In genomic region chr10:80502621-80503583, GRCh38 we compare ENCODE assay signal across 8 cellular contexts. TPM values are rescaled to one million over a fixed set of nuclear protein-coding genes. Genes with fewer than 3 reads are reported as not detected.
DNase-seq lines count a peak whose midpoint lies in the region; ATAC-seq, FAIRE-seq and TF ChIP-seq lines count a peak whose summit lies in the region.

No MANE protein-coding gene starts in this region.

- peaks cover 6% of the 10 kb centered on the region for H3K36me3 Mint-ChIP-seq in T-helper 17 cell (ENCODE audit: low read depth)

- no peak for TF ChIP-seq POLR2A in endothelial cell of umbilical vein (IDR thresholded peaks at IDR 0.05; ENCODE audit: low read depth, low read length)

- in situ Hi-C loops in Caki2 (cut with HindIII; ENCODE audit: low pct_unique_long_range_greater_than_20kb, low sequenced_read_pairs) (no loop called here), GM23248 (cut with MboI) (loop anchor here (5.0 kb wide), 1 partner anchor 56 kb away; no protein-coding TSS in a partner anchor)

- CTCF ChIA-PET in endothelial cell of umbilical vein (lab: Charles Lee): interaction anchor here (1.1 to 21.9 kb wide), 3 partner anchors 13 to 89 kb away, joined by 3 to 1118 read pairs (median 7); partner anchors contain the start of gene TSPAN14

- H3K9ac ChIP-seq in endothelial cell of umbilical vein (replicated peaks; ENCODE audit: extremely low read depth, insufficient read depth, low read length) (no peak overlapping the region), GM23248 (no peak overlapping the region)

- H3K36me3 ChIP-seq in endothelial cell of umbilical vein (ENCODE audit: control insufficient read depth in 2 of 2, extremely low read depth in 1 of 2, insufficient read depth in 2 of 2, low read length in 2 of 2) (peaks cover 0 to 4% of the 10 kb centered on the region in 2 experiments), osteoblast (ENCODE audit: insufficient read depth, low read length) (no peaks in the 10 kb centered on the region), GM23248 (ENCODE audit: low read depth) (no peaks in the 10 kb centered on the region)

- POLR2A ChIA-PET in endothelial cell of umbilical vein (lab: Charles Lee): interaction anchor here (0.6 kb wide), 2 partner anchors 26 to 92 kb away, joined by 3 to 5 read pairs; no protein-coding TSS in a partner anchor

- no peaks in the 10 kb centered on the region for H3K9me3 ChIP-seq in T-helper 17 cell (ENCODE audit: control insufficient read depth, low read length, poor library complexity, severe bottlenecking)
- H3K9me3 ChIP-seq in endothelial cell of umbilical vein (replicated peaks; ENCODE audit: control insufficient read depth, insufficient read depth, low read length): no peaks in the 10 kb centered on the region
- no peaks in the 10 kb centered on the region for H3K9me3 ChIP-seq in osteoblast (ENCODE audit: low read depth, low read length)
- no peaks in the 10 kb centered on the region for H3K9me3 ChIP-seq in GM23248 (ENCODE audit: low read depth)

- peak overlapping the region; percentile 93 for H3K27ac Mint-ChIP-seq in T-helper 17 cell

- DNase-seq in Caki2 (ENCODE audit: low read depth) (peak; percentile 55), T-helper 17 cell (no peak), endothelial cell of umbilical vein (ENCODE audit: low read depth, low spot score) (no peak), osteoblast (ENCODE audit: insufficient read length, low spot score, missing footprints) (peak; percentile 53), GM23248 (no peak), 8988T (no peak), NCI-H1694 (lab: John Stamatoyannopoulos, UW) (no peak), NCI-H82 treated with DMSO at 0.1 percent for 48 hours (lab: John Stamatoyannopoulos, UW; ENCODE audit: unreplicated experiment) (no peak)

- no peaks in the 10 kb centered on the region for H3K27me3 ChIP-seq in endothelial cell of umbilical vein (ENCODE audit: control insufficient read depth in 2 of 2, insufficient read depth in 2 of 2, low read length in 2 of 2)
- no peaks in the 10 kb centered on the region for H3K27me3 ChIP-seq in osteoblast (ENCODE audit: insufficient read depth, low read length)
- H3K27me3 ChIP-seq in GM23248 (replicated peaks; ENCODE audit: insufficient read depth): no peaks in the 10 kb centered on the region

- TF ChIP-seq CTCF in endothelial cell of umbilical vein (IDR thresholded peaks at IDR 0.05; ENCODE audit: extremely low read depth in 1 of 2, insufficient read depth in 1 of 2, low read depth in 1 of 2, low read length in 2 of 2) (no peak), osteoblast (IDR thresholded peaks at IDR 0.05; ENCODE audit: extremely low read depth, low read depth, low read length) (no peak)

- H3K4me2 ChIP-seq in endothelial cell of umbilical vein (ENCODE audit: insufficient read depth, low read length) (no peak overlapping the region), osteoblast (ENCODE audit: insufficient read depth, low read length) (no peak overlapping the region), GM23248 (ENCODE audit: unreplicated experiment) (no peak overlapping the region)

- H3F3A ChIP-seq in GM23248 (ENCODE audit: insufficient read depth): peaks cover 34% of the 10 kb centered on the region

- H3K4me1 ChIP-seq in endothelial cell of umbilical vein (ENCODE audit: control insufficient read depth, extremely low read depth, insufficient read depth, low read length) (peaks cover 96% of the 10 kb centered on the region), osteoblast (ENCODE audit: insufficient read depth, low read length) (peaks cover 57% of the 10 kb centered on the region), GM23248 (ENCODE audit: insufficient read depth) (peaks cover 41% of the 10 kb centered on the region)

- peak overlapping the region; percentile 71 for H3K4me3 Mint-ChIP-seq in T-helper 17 cell

- H3K79me2 ChIP-seq in endothelial cell of umbilical vein (ENCODE audit: control insufficient read depth, insufficient read depth, low read length) (peaks cover 82% of the 10 kb centered on the region), osteoblast (ENCODE audit: insufficient read depth, low read length) (peaks cover 35% of the 10 kb centered on the region), GM23248 (ENCODE audit: insufficient read depth) (peaks cover 48% of the 10 kb centered on the region)

- no TSS peak for BruUV-seq in endothelial cell of umbilical vein (replicated peaks; lab: Mats Ljungman, UMichigan)

- H4K20me1 ChIP-seq in endothelial cell of umbilical vein (replicated peaks; ENCODE audit: control insufficient read depth, extremely low read depth, insufficient read depth, low read length) (no peaks in the 10 kb centered on the region), osteoblast (ENCODE audit: insufficient read depth, low read length) (peaks cover 6% of the 10 kb centered on the region), GM23248 (ENCODE audit: insufficient read depth) (no peaks in the 10 kb centered on the region)

- WGBS in GM23248 (ENCODE audit: low coverage in 1 of 2, low lambda C conversion rate in 2 of 2, missing lambda C conversion rate in 2 of 2), 2 experiments: 93 to 96% methylated on average over 13 of the region's 13 CpGs

- no peak for ATAC-seq in T-helper 17 cell

- FAIRE-seq in endothelial cell of umbilical vein (lab: Jason Lieb, UNC): no peak

- intact Hi-C loops in endothelial cell of umbilical vein (cut with micrococcal nuclease): no loop called here

- no peaks in the 10 kb centered on the region for H3K9me2 ChIP-seq in GM23248 (ENCODE audit: insufficient read depth)

- H3K4me3 ChIP-seq in endothelial cell of umbilical vein (replicated peaks in 1 of 3; ENCODE audit: insufficient read depth in 1 of 3, low read depth in 1 of 3, low read length in 3 of 3) (no peak overlapping the region), osteoblast (ENCODE audit: insufficient read depth, low read length) (no peak overlapping the region), GM23248 (no peak overlapping the region)

- H2AFZ ChIP-seq in endothelial cell of umbilical vein (ENCODE audit: low read depth, low read length): no peak overlapping the region
- H2AFZ ChIP-seq in osteoblast (ENCODE audit: low read length): no peak overlapping the region
- H2AFZ ChIP-seq in GM23248: no peak overlapping the region

- H3K27ac ChIP-seq in endothelial cell of umbilical vein (ENCODE audit: insufficient read depth, low read depth, low read length): peak overlapping the region; percentile 96
- no peak overlapping the region for H3K27ac ChIP-seq in osteoblast (ENCODE audit: low read depth, low read length)
- H3K27ac ChIP-seq in GM23248: no peak overlapping the region

- peaks cover 71% of the 10 kb centered on the region for H3K4me1 Mint-ChIP-seq in T-helper 17 cell

- dilution Hi-C loops in endothelial cell of umbilical vein (cut with MboI; ENCODE audit: extremely low pct_ligation_motif_present, low sequenced_read_pairs): no loop called here

- no peaks in the 10 kb centered on the region for H3K9me1 ChIP-seq in endothelial cell of umbilical vein (replicated peaks; ENCODE audit: control insufficient read depth, extremely low read depth, insufficient read depth, low read length)

- no peaks in the 10 kb centered on the region for H3K27me3 Mint-ChIP-seq in T-helper 17 cell

TF ChIP-seq in endothelial cell of umbilical vein, 7 proteins besides CTCF, POLR2A, EP300 and RAD21:
- TF ChIP-seq POLR2AphosphoS5 (IDR thresholded peaks at IDR 0.05; ENCODE audit: insufficient read depth, low read depth, low read length) (peak; percentile 21), EZH2 (IDR thresholded peaks at IDR 0.05; ENCODE audit: borderline replicate concordance, low read depth, low read length, severe bottlenecking) (no peak)

RNA-seq across cellular contexts. Expression of gene SH2D4B, which starts 34.8 kb away (rescaled TPM):
- not detected in 2 replicates for total RNA-seq in Caki2 (2014; rRNA removed; shearing (Covaris generic); ENCODE audit: low replicate concordance)
- total RNA-seq in T-helper 17 cell (under 1 TPM; 0.18 to 0.30 TPM), endothelial cell of umbilical vein (not detected in 2 replicates), osteoblast (under 0.01 TPM in 1 of 2 replicates, not detected in the other)
- polyA plus RNA-seq in endothelial cell of umbilical vein (not detected in 2 replicates), GM23248 (2016; fragmentation: Nextera tagmentation; extraction: Ambion mirVana) (not detected in 2 replicates)
- not detected in 2 replicates for polyA plus RNA-seq in endothelial cell of umbilical vein (2011; cell fraction: cytosol; rRNA removed)
- 0.04 and 0.08 TPM in 2 replicates for polyA plus RNA-seq in endothelial cell of umbilical vein (2011; cell fraction: nucleus; rRNA removed)
- polyA plus RNA-seq in endothelial cell of umbilical vein (2012): not detected in 2 replicates
- polyA minus RNA-seq in endothelial cell of umbilical vein: 0.07 TPM in 1 of 2 replicates, not detected in the other
- not detected for polyA minus RNA-seq in endothelial cell of umbilical vein (2011; cell fraction: cytosol; rRNA and poly(A)+ RNA removed)
- polyA minus RNA-seq in endothelial cell of umbilical vein (2011; cell fraction: nucleus; rRNA and poly(A)+ RNA removed): 0.14 TPM in 2 replicates
- not detected in 2 replicates for total RNA-seq in GM23248 (2014; rRNA removed; shearing (Covaris generic))

RNA-seq across cellular contexts. Expression of gene TSPAN14, which starts 48.8 kb away (rescaled TPM):
- total RNA-seq in Caki2 (2014; rRNA removed; shearing (Covaris generic); ENCODE audit: low replicate concordance): 57.1 and 92.5 TPM in 2 replicates
- 100 to 1,000 TPM; 118 to 139 TPM for total RNA-seq in T-helper 17 cell
- total RNA-seq in endothelial cell of umbilical vein: 237 and 242 TPM in 2 replicates
- 210 and 211 TPM in 2 replicates for polyA plus RNA-seq in endothelial cell of umbilical vein
- 175 and 189 TPM in 2 replicates for polyA plus RNA-seq in endothelial cell of umbilical vein (2011; cell fraction: cytosol; rRNA removed)
- polyA plus RNA-seq in endothelial cell of umbilical vein (2011; cell fraction: nucleus; rRNA removed): 188 and 193 TPM in 2 replicates
- 199 and 207 TPM in 2 replicates for polyA plus RNA-seq in endothelial cell of umbilical vein (2012)
- 175 and 203 TPM in 2 replicates for polyA minus RNA-seq in endothelial cell of umbilical vein
- 8.0 TPM for polyA minus RNA-seq in endothelial cell of umbilical vein (2011; cell fraction: cytosol; rRNA and poly(A)+ RNA removed)
- polyA minus RNA-seq in endothelial cell of umbilical vein (2011; cell fraction: nucleus; rRNA and poly(A)+ RNA removed): 82.2 and 84.2 TPM in 2 replicates
- 19.2 and 23.9 TPM in 2 replicates for total RNA-seq in osteoblast
- 14.1 and 16.1 TPM in 2 replicates for total RNA-seq in GM23248 (2014; rRNA removed; shearing (Covaris generic))
- polyA plus RNA-seq in GM23248 (2016; fragmentation: Nextera tagmentation; extraction: Ambion mirVana): 22.9 and 23.7 TPM in 2 replicates

Comparison
In these comparisons a context has a peak if more than half of its experiments do, and no peak if none do; other contexts are left out.
1. DNase-seq: peak in Caki2 (single experiment) and osteoblast (single experiment); none in T-helper 17 cell (0 of 3), endothelial cell of umbilical vein (single experiment), GM23248 (single experiment), 8988T (single experiment), NCI-H1694 (single experiment) and NCI-H82 treated with DMSO at 0.1 percent for 48 hours (single experiment).